Comparison of ENCODE assay signal across 29 cellular contexts in genomic region chr3:61991706-61992105, GRCh38.
"Had no signal": no experiment of that assay in that cellular context is flagged by ENCODE, and none has a peak within 500 bp of the region (broad histone marks: within the 10 kb centered on the region; RNA-seq: fewer than 3 reads in every experiment).

No MANE protein-coding gene starts in this region.

- H3K4me3 Mint-ChIP-seq: activated CD4-positive, alpha-beta memory T cell treated with anti-CD3 and anti-CD28 coated beads for 36 hours; activated CD4-positive, alpha-beta T cell treated with anti-CD3 and anti-CD28 coated beads, Interleukin-2, amount 10 ng/mL, durations not matched to agents 7 days and 5 days; activated naive CD4-positive, alpha-beta T cell treated with anti-CD3 and anti-CD28 coated beads for 36 hours; activated T-cell treated with anti-CD3 and anti-CD28 coated beads, Interleukin-2, amount 50 U/mL, for 4 hours; activated T-helper 1 cell treated with anti-CD3 and anti-CD28 coated beads, Interleukin-12 subunit alpha, Interleukin-12 subunit beta, Interleukin-2, Interleukin-4 antibody, amounts not matched to agents 30 ng/mL and 10 ng/mL and 1 ng/mL, durations not matched to agents 14 hours and 24 hours and 36 hours; T-cell had no signal

- H3K36me3 Mint-ChIP-seq: activated CD4-positive, alpha-beta memory T cell treated with anti-CD3 and anti-CD28 coated beads for 36 hours; activated naive CD4-positive, alpha-beta T cell treated with anti-CD3 and anti-CD28 coated beads, Interleukin-2, amount 50 U/mL, for 72 hours; T-cell had no signal

- H3K4me1 ChIP-seq: adrenal gland, body of pancreas, breast epithelium, Peyer's patch had no signal

- H3K27ac ChIP-seq: adrenal gland, body of pancreas, breast epithelium, Peyer's patch, WERI-Rb-1 had no signal

- H3K27ac Mint-ChIP-seq: activated CD4-positive, alpha-beta memory T cell treated with anti-CD3 and anti-CD28 coated beads for 36 hours; activated CD4-positive, alpha-beta T cell treated with anti-CD3 and anti-CD28 coated beads, Interleukin-2, amount 10 ng/mL, durations not matched to agents 7 days and 5 days; activated naive CD4-positive, alpha-beta T cell treated with anti-CD3 and anti-CD28 coated beads for 36 hours; activated naive CD4-positive, alpha-beta T cell treated with anti-CD3 and anti-CD28 coated beads, Interleukin-2, amount 50 U/mL, for 72 hours; activated T-helper 1 cell treated with anti-CD3 and anti-CD28 coated beads, Interleukin-12 subunit alpha, Interleukin-12 subunit beta, Interleukin-2, Interleukin-4 antibody, amounts not matched to agents 30 ng/mL and 10 ng/mL and 1 ng/mL, durations not matched to agents 14 hours and 24 hours and 36 hours; T-cell had no signal

- H3K27me3 Mint-ChIP-seq: activated CD4-positive, alpha-beta memory T cell treated with anti-CD3 and anti-CD28 coated beads for 36 hours; activated CD4-positive, alpha-beta T cell treated with anti-CD3 and anti-CD28 coated beads, Interleukin-2, amount 10 ng/mL, durations not matched to agents 7 days and 5 days had no signal

- H3K4me1 Mint-ChIP-seq: activated CD4-positive, alpha-beta T cell treated with anti-CD3 and anti-CD28 coated beads, Interleukin-2, amount 10 ng/mL, durations not matched to agents 7 days and 5 days; T-cell had no signal

- H3K27me3 ChIP-seq: adrenal gland, body of pancreas, breast epithelium, Peyer's patch had no signal

- H3K36me3 ChIP-seq: adrenal gland, breast epithelium, Peyer's patch had no signal

- DNase-seq: activated CD4-positive, alpha-beta memory T cell treated with anti-CD3 and anti-CD28 coated beads for 36 hours; activated CD4-positive, alpha-beta T cell treated with anti-CD3 and anti-CD28 coated beads, Interleukin-2, amount 10 ng/mL, durations not matched to agents 7 days and 5 days; activated CD8-positive, alpha-beta memory T cell treated with anti-CD3 and anti-CD28 coated beads, Interleukin-2, amount 50 U/mL, for 4 hours; activated gamma-delta T cell treated with Interleukin-2 at 50 U/mL for 16 hours; activated naive CD4-positive, alpha-beta T cell treated with anti-CD3 and anti-CD28 coated beads for 36 hours; activated T-cell treated with anti-CD3 and anti-CD28 coated beads for 4 hours; activated T-cell treated with anti-CD3 and anti-CD28 coated beads, Interleukin-2, amount 50 U/mL, for 4 hours; adrenal gland; body of pancreas; central memory CD4-positive, alpha-beta T cell; NCI-H1105; NCI-H1417 treated with DMSO at 0.1 percent for 48 hours; NCI-H2029; NCI-H345; NCI-H524 treated with DMSO at 0.1 percent for 48 hours; NCI-H748 treated with DMSO at 0.1 percent for 48 hours; NK-92 treated with Interleukin-12 subunit alpha and Interleukin-12 subunit beta, amount 100 ng/mL, for 24 hours; PC-3; Peyer's patch; RPMI8226; SIG-M5; T-cell; T-helper 2 cell; T-helper 9 cell; WERI-Rb-1 had no signal

- H3K9me3 Mint-ChIP-seq: activated CD4-positive, alpha-beta memory T cell treated with anti-CD3 and anti-CD28 coated beads for 36 hours; activated CD4-positive, alpha-beta T cell treated with anti-CD3 and anti-CD28 coated beads, Interleukin-2, amount 10 ng/mL, durations not matched to agents 7 days and 5 days; activated naive CD4-positive, alpha-beta T cell treated with anti-CD3 and anti-CD28 coated beads for 36 hours; activated T-cell treated with anti-CD3 and anti-CD28 coated beads, Interleukin-2, amount 50 U/mL, for 4 hours; activated T-helper 1 cell treated with anti-CD3 and anti-CD28 coated beads, Interleukin-12 subunit alpha, Interleukin-12 subunit beta, Interleukin-2, Interleukin-4 antibody, amounts not matched to agents 30 ng/mL and 10 ng/mL and 1 ng/mL, durations not matched to agents 14 hours and 24 hours and 36 hours had no signal

- H3K9me3 ChIP-seq: adrenal gland, body of pancreas, breast epithelium, Peyer's patch had no signal

- ATAC-seq: activated naive CD4-positive, alpha-beta T cell treated with anti-CD3 and anti-CD28 coated beads, Interleukin-2, amount 50 U/mL, for 72 hours; activated T-cell treated with anti-CD3 and anti-CD28 coated beads, Interleukin-2, amount 50 U/mL, for 4 hours; body of pancreas; PC-3; SK-N-SH treated with all-trans-retinoic acid at 6 μM for 48 hours; T-cell had no signal

- H3K4me3 ChIP-seq: adrenal gland, body of pancreas, breast epithelium, Peyer's patch had no signal
